1 cellular context compared by ENCODE assay signal in the genomic region with DNA sequence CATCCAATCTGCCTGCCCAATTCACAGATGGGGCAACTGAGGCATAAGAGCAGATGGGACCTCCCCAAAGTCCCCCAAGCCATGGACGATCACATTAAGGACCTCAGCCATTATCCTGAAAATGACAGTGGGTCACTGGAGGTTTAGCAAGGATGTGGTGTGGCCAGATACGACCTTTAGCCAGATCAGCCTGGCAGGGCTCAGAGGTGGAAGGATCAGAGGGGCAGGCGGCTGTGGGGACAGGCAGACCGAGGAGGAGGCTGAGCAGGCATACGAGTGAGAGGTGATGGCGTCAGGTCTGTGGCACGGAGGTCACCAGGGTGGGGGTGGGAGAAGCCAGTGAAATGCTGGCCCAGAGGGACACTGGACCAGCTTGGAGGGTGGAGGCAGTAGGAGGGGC.
TF ChIP-seq lines count a peak whose summit lies in the region.

No MANE protein-coding gene starts in this region.

TF ChIP-seq in HepG2, 621 proteins besides CTCF, POLR2A, EP300 and RAD21:
- peak; percentile 51; the same call in 1 of the 2 replicates for TF ChIP-seq ZNF629 (CRISPR knock-in tag; conservative IDR thresholded peaks at IDR 0.05)
- TF ChIP-seq ZNF572 (CRISPR knock-in tag; IDR thresholded peaks at IDR 0.05): no peak
